20 cellular contexts compared by ENCODE assay signal in the genomic region with DNA sequence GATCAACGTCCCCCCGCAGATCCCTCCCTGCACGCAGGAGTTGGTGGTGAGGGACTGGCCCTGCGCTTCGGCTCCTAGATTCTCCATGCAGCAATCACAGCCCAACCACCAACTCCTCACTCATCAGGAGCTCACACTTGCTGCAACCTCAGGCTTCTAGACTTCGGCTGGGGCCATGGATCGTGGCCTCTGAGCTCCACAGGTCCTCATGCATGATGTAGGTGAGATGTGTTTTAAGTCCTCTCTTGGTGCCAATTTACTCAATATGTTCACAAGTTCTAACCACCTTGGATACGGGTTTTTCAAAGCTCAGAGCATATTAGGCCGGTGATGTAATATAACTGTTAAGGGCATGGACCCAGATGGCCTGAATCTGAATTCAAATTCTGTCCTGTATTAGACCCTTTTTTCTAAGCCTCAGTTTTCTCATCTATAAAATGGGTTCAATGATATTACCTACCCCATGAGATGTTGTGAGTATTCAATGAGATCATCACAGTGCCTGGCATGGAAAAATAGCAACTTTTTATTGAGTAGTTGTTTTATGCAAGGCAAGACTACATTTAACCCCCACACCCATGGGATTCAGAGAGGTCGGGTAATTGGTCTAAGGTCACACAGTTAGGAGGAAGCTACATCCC. TPM values are rescaled to one million over a fixed set of nuclear protein-coding genes. Genes with fewer than 3 reads are reported as not detected.
DNase-seq lines count a peak whose midpoint lies in the region; ATAC-seq lines count a peak whose summit lies in the region.
"Had no signal": no experiment of that assay in that cellular context is flagged by ENCODE, and none has a peak within 500 bp of the region (broad histone marks: within the 10 kb centered on the region; RNA-seq: fewer than 3 reads in every experiment).

No MANE protein-coding gene starts in this region.

- H3K9ac ChIP-seq in mucosa of rectum (ENCODE audit: low read depth in 1 of 2, low read length in 2 of 2): no peak overlapping the region
- no peak overlapping the region for H3K9ac ChIP-seq in GM23248
- H3K9ac ChIP-seq: KMS-11 had no signal

- H3K4me1 Mint-ChIP-seq in activated CD8-positive, alpha-beta memory T cell treated with anti-CD3 and anti-CD28 coated beads, Interleukin-2, amount 10 ng/mL, durations not matched to agents 7 days and 5 days: peaks cover 43% of the 10 kb centered on the region
- peaks cover 71% of the 10 kb centered on the region for H3K4me1 Mint-ChIP-seq in activated CD4-positive, alpha-beta memory T cell treated with anti-CD3 and anti-CD28 coated beads for 36 hours (ENCODE audit: low read depth)
- H3K4me1 Mint-ChIP-seq: CD14-positive monocyte had no signal

- no peak overlapping the region for H3K4me2 ChIP-seq in GM23248 (ENCODE audit: unreplicated experiment)

- H4K20me1 ChIP-seq in GM23248 (ENCODE audit: insufficient read depth): no peaks in the 10 kb centered on the region

- H3K36me3 Mint-ChIP-seq in activated CD8-positive, alpha-beta memory T cell treated with anti-CD3 and anti-CD28 coated beads, Interleukin-2, amount 10 ng/mL, durations not matched to agents 7 days and 5 days: peaks cover 8% of the 10 kb centered on the region
- peaks cover 8% of the 10 kb centered on the region for H3K36me3 Mint-ChIP-seq in activated CD4-positive, alpha-beta memory T cell treated with anti-CD3 and anti-CD28 coated beads for 36 hours
- H3K36me3 Mint-ChIP-seq: CD14-positive monocyte, mesothelial cell of epicardium had no signal

- no peak for ATAC-seq in activated CD8-positive, alpha-beta memory T cell treated with anti-CD3 and anti-CD28 coated beads, Interleukin-2, amount 10 ng/mL, durations not matched to agents 7 days and 5 days

- H2AFZ ChIP-seq in GM23248: no peak overlapping the region

- no peaks in the 10 kb centered on the region for H3F3A ChIP-seq in GM23248 (ENCODE audit: insufficient read depth)

- no peak overlapping the region for H3K4me3 Mint-ChIP-seq in activated CD8-positive, alpha-beta memory T cell treated with anti-CD3 and anti-CD28 coated beads, Interleukin-2, amount 10 ng/mL, durations not matched to agents 7 days and 5 days
- H3K4me3 Mint-ChIP-seq in activated CD4-positive, alpha-beta memory T cell treated with anti-CD3 and anti-CD28 coated beads for 36 hours: no peak overlapping the region
- H3K4me3 Mint-ChIP-seq: CD14-positive monocyte, mesothelial cell of epicardium had no signal

- H3K9me3 ChIP-seq in mucosa of rectum (ENCODE audit: control insufficient read depth in 2 of 2, low read length in 2 of 2) (no peaks in the 10 kb centered on the region), GM23248 (ENCODE audit: low read depth) (no peaks in the 10 kb centered on the region)
- H3K9me3 ChIP-seq: heart right ventricle, tibial nerve had no signal

- H3K4me3 ChIP-seq in mucosa of rectum (ENCODE audit: low read length in 2 of 2) (no peak overlapping the region), GM23248 (no peak overlapping the region)
- H3K4me3 ChIP-seq: heart right ventricle, tibial nerve had no signal

- H3K9me3 Mint-ChIP-seq in activated CD8-positive, alpha-beta memory T cell treated with anti-CD3 and anti-CD28 coated beads, Interleukin-2, amount 10 ng/mL, durations not matched to agents 7 days and 5 days (ENCODE audit: low read depth): peaks cover 8% of the 10 kb centered on the region
- peaks cover 16% of the 10 kb centered on the region for H3K9me3 Mint-ChIP-seq in activated CD4-positive, alpha-beta memory T cell treated with anti-CD3 and anti-CD28 coated beads for 36 hours
- H3K9me3 Mint-ChIP-seq: mesothelial cell of epicardium had no signal

- no peak overlapping the region for H3K27ac Mint-ChIP-seq in activated CD8-positive, alpha-beta memory T cell treated with anti-CD3 and anti-CD28 coated beads, Interleukin-2, amount 10 ng/mL, durations not matched to agents 7 days and 5 days
- H3K27ac Mint-ChIP-seq in activated CD4-positive, alpha-beta memory T cell treated with anti-CD3 and anti-CD28 coated beads for 36 hours: no peak overlapping the region
- H3K27ac Mint-ChIP-seq: mesothelial cell of epicardium, T-cell had no signal

- H3K79me2 ChIP-seq in GM23248 (ENCODE audit: insufficient read depth): no peaks in the 10 kb centered on the region

- POLR2A ChIA-PET in activated CD4-positive, alpha-beta memory T cell treated with anti-CD3 and anti-CD28 coated beads for 36 hours (lab: Charles Lee): no interaction called here

- no peaks in the 10 kb centered on the region for H3K27me3 Mint-ChIP-seq in activated CD8-positive, alpha-beta memory T cell treated with anti-CD3 and anti-CD28 coated beads, Interleukin-2, amount 10 ng/mL, durations not matched to agents 7 days and 5 days
- H3K27me3 Mint-ChIP-seq in activated CD4-positive, alpha-beta memory T cell treated with anti-CD3 and anti-CD28 coated beads for 36 hours: no peaks in the 10 kb centered on the region
- H3K27me3 Mint-ChIP-seq: T-cell had no signal

- H3K27me3 ChIP-seq in mucosa of rectum (ENCODE audit: control insufficient read depth in 2 of 2, insufficient read depth in 2 of 2, low read length in 2 of 2) (peaks cover 0 to 2% of the 10 kb centered on the region in 2 donors), GM23248 (replicated peaks; ENCODE audit: insufficient read depth) (peaks cover 8% of the 10 kb centered on the region)
- H3K27me3 ChIP-seq: heart right ventricle, tibial nerve had no signal

- H3K27ac ChIP-seq in mucosa of rectum (ENCODE audit: low read depth in 2 of 2, low read length in 2 of 2) (peak overlapping the region; percentile 51 to 77), GM23248 (no peak overlapping the region)
- H3K27ac ChIP-seq: KMS-11 had no signal

- in situ Hi-C loops in GM23248 (cut with MboI): no loop called here

- 48 to 49% methylated on average over 10 of the region's 10 CpGs for WGBS in GM23248 (ENCODE audit: low coverage in 1 of 2, low lambda C conversion rate in 2 of 2, missing lambda C conversion rate in 2 of 2), 2 experiments

- intact Hi-C loops in activated CD4-positive, alpha-beta memory T cell treated with anti-CD3 and anti-CD28 coated beads for 36 hours (cut with micrococcal nuclease): loop anchor here (2.0 kb wide), 2 partner anchors 22 to 32 kb away; a partner anchor contains a TSS

- H3K36me3 ChIP-seq in mucosa of rectum (ENCODE audit: control insufficient read depth in 2 of 2, insufficient read depth in 2 of 2, low read length in 2 of 2) (no peaks in the 10 kb centered on the region), GM23248 (ENCODE audit: low read depth) (no peaks in the 10 kb centered on the region)
- H3K36me3 ChIP-seq: heart right ventricle, tibial nerve had no signal

- CTCF ChIA-PET in activated CD8-positive, alpha-beta memory T cell treated with anti-CD3 and anti-CD28 coated beads, Interleukin-2, amount 10 ng/mL, durations not matched to agents 7 days and 5 days (lab: Charles Lee): interaction anchor here (1.4 to 3.1 kb wide), 4 partner anchors 13 to 195 kb away, joined by 4 to 8 read pairs (median 4); no protein-coding TSS in a partner anchor
- CTCF ChIA-PET in activated CD4-positive, alpha-beta memory T cell treated with anti-CD3 and anti-CD28 coated beads for 36 hours (lab: Charles Lee): interaction anchor here (0.8 to 2.9 kb wide), 5 partner anchors 27 to 71 kb away, joined by 3 to 9 read pairs (median 5); a partner anchor contains a TSS

- DNase-seq in activated CD8-positive, alpha-beta memory T cell treated with anti-CD3 and anti-CD28 coated beads, Interleukin-2, amount 10 ng/mL, durations not matched to agents 7 days and 5 days: peak; percentile 40
- DNase-seq in activated CD8-positive, alpha-beta memory T cell treated with anti-CD3 and anti-CD28 coated beads for 24 hours: no peak
- DNase-seq in ELF-1 (ENCODE audit: low read depth, low spot score) (peak; percentile 37), NCI-H187 treated with DMSO at 0.1 percent for 48 hours (lab: John Stamatoyannopoulos, UW) (no peak), GM23248 (no peak), NCI-H446 treated with DMSO at 0.1 percent for 48 hours (lab: John Stamatoyannopoulos, UW) (no peak)
- DNase-seq in activated CD4-positive, alpha-beta memory T cell treated with anti-CD3 and anti-CD28 coated beads for 36 hours: peak; percentile 18
- DNase-seq: heart right ventricle; NCI-H1417 treated with DMSO at 0.1 percent for 48 hours; NK-92 treated with Interleukin-12 subunit alpha and Interleukin-12 subunit beta, amount 100 ng/mL, for 24 hours; nucleus accumbens; stimulated activated CD4-positive, alpha-beta T cell treated with anti-CD3 and anti-CD28 coated beads, Interleukin-4, amount 100 ng/mL, for 1 hour had no signal

- H3K4me1 ChIP-seq in mucosa of rectum (ENCODE audit: control insufficient read depth in 2 of 2, insufficient read depth in 2 of 2, low read length in 2 of 2) (peaks cover 5 to 17% of the 10 kb centered on the region in 2 donors), GM23248 (ENCODE audit: insufficient read depth) (no peaks in the 10 kb centered on the region)

- H3K9me2 ChIP-seq in GM23248 (ENCODE audit: insufficient read depth): no peaks in the 10 kb centered on the region

RNA-seq across cellular contexts. Expression of a gene that starts 31.0 kb away (rescaled TPM):
- not detected for total RNA-seq in activated CD8-positive, alpha-beta memory T cell treated with anti-CD3 and anti-CD28 coated beads, Interleukin-2, amount 10 ng/mL, durations not matched to agents 7 days and 5 days
- total RNA-seq in activated CD4-positive, alpha-beta memory T cell treated with anti-CD3 and anti-CD28 coated beads for 36 hours: not detected
- not detected in 2 replicates for total RNA-seq in GM23248 (2014; rRNA removed; shearing (Covaris generic))
- polyA plus RNA-seq in GM23248 (2016; fragmentation: Nextera tagmentation; extraction: Ambion mirVana): not detected in 2 replicates
- total RNA-seq: Daoy, heart right ventricle, kidney, mesothelial cell of epicardium, T-cell, tibial nerve had no signal
- polyA plus RNA-seq: CD14-positive monocyte, heart right ventricle had no signal

RNA-seq across cellular contexts. Expression of a gene that starts 34.3 kb away (rescaled TPM):
- total RNA-seq in activated CD8-positive, alpha-beta memory T cell treated with anti-CD3 and anti-CD28 coated beads, Interleukin-2, amount 10 ng/mL, durations not matched to agents 7 days and 5 days: not detected
- total RNA-seq in activated CD4-positive, alpha-beta memory T cell treated with anti-CD3 and anti-CD28 coated beads for 36 hours: not detected
- not detected in 2 replicates for total RNA-seq in GM23248 (2014; rRNA removed; shearing (Covaris generic))
- polyA plus RNA-seq in GM23248 (2016; fragmentation: Nextera tagmentation; extraction: Ambion mirVana): not detected in 2 replicates
- total RNA-seq: Daoy, heart right ventricle, kidney, mesothelial cell of epicardium, tibial nerve had no signal
- polyA plus RNA-seq: CD14-positive monocyte, heart right ventricle had no signal

RNA-seq across cellular contexts. Expression of a gene that starts 58.3 kb away (rescaled TPM):
- not detected for total RNA-seq in activated CD8-positive, alpha-beta memory T cell treated with anti-CD3 and anti-CD28 coated beads, Interleukin-2, amount 10 ng/mL, durations not matched to agents 7 days and 5 days
- not detected for total RNA-seq in activated CD4-positive, alpha-beta memory T cell treated with anti-CD3 and anti-CD28 coated beads for 36 hours
- not detected in 2 replicates for total RNA-seq in GM23248 (2014; rRNA removed; shearing (Covaris generic))
- not detected in 2 replicates for polyA plus RNA-seq in GM23248 (2016; fragmentation: Nextera tagmentation; extraction: Ambion mirVana)
- total RNA-seq: Daoy, heart right ventricle, kidney, mesothelial cell of epicardium, T-cell, tibial nerve had no signal
- polyA plus RNA-seq: CD14-positive monocyte, heart right ventricle had no signal

Comparison
In these comparisons a context has a peak if more than half of its experiments do, and no peak if none do; other contexts are left out.
1. DNase-seq: peak in activated CD8-positive, alpha-beta memory T cell treated with anti-CD3 and anti-CD28 coated beads, Interleukin-2, amount 10 ng/mL, durations not matched to agents 7 days and 5 days (single experiment), ELF-1 (single experiment) and activated CD4-positive, alpha-beta memory T cell treated with anti-CD3 and anti-CD28 coated beads for 36 hours (single experiment); none in activated CD8-positive, alpha-beta memory T cell treated with anti-CD3 and anti-CD28 coated beads for 24 hours (single experiment), NCI-H187 treated with DMSO at 0.1 percent for 48 hours (single experiment), GM23248 (single experiment) and NCI-H446 treated with DMSO at 0.1 percent for 48 hours (single experiment).